ENCODE assay signal across 8 cellular contexts in genomic region chr15:41827290-41827879, GRCh38. TPM values are rescaled to one million over a fixed set of nuclear protein-coding genes. Genes with fewer than 3 reads are reported as not detected.
DNase-seq lines count a peak whose midpoint lies in the region; ATAC-seq lines count a peak whose summit lies in the region.

No MANE protein-coding gene starts in this region.

- H3K36me3 Mint-ChIP-seq in activated T-cell treated with anti-CD3 and anti-CD28 coated beads, Interleukin-2, amount 50 U/mL, for 4 hours (ENCODE audit: insufficient read depth), result peaks cover 2% of the 10 kb centered on the region

- H3K4me1 Mint-ChIP-seq in activated T-cell treated with anti-CD3 and anti-CD28 coated beads, Interleukin-2, amount 50 U/mL, for 4 hours (ENCODE audit: low read depth), result peaks cover 35% of the 10 kb centered on the region

- H3K9me3 ChIP-seq in SK-N-MC (ENCODE audit: low read depth, low read length), result no peaks in the 10 kb centered on the region
- H3K9me3 ChIP-seq in mucosa of rectum (ENCODE audit: control insufficient read depth in 2 of 2, low read length in 2 of 2), result no peaks in the 10 kb centered on the region

- peak overlapping the region; percentile 51 for H3K9ac ChIP-seq in SK-N-MC (ENCODE audit: insufficient read length)
- peak overlapping the region; percentile 41 to 53 for H3K9ac ChIP-seq in mucosa of rectum (ENCODE audit: low read depth in 1 of 2, low read length in 2 of 2)

- no peaks in the 10 kb centered on the region for H3K27me3 Mint-ChIP-seq in activated T-cell treated with anti-CD3 and anti-CD28 coated beads, Interleukin-2, amount 50 U/mL, for 4 hours (ENCODE audit: low read depth)

- no peak overlapping the region for H3K27ac ChIP-seq in SK-N-MC
- no peak overlapping the region for H3K27ac ChIP-seq in mucosa of rectum (ENCODE audit: low read depth in 2 of 2, low read length in 2 of 2)
- no peak overlapping the region for H3K27ac ChIP-seq in urinary bladder (ENCODE audit: low read depth)

- no peaks in the 10 kb centered on the region for H3K27me3 ChIP-seq in mucosa of rectum (ENCODE audit: control insufficient read depth in 2 of 2, insufficient read depth in 2 of 2, low read length in 2 of 2)

- no peaks in the 10 kb centered on the region for H3K9me3 Mint-ChIP-seq in activated T-cell treated with anti-CD3 and anti-CD28 coated beads, Interleukin-2, amount 50 U/mL, for 4 hours

- peak; percentile 6 to 10 for ATAC-seq in activated T-cell treated with anti-CD3 and anti-CD28 coated beads, Interleukin-2, amount 50 U/mL, for 4 hours

- no peaks in the 10 kb centered on the region; the same call in 1 of the 2 replicates for H3K36me3 ChIP-seq in SK-N-MC (ENCODE audit: insufficient read depth, low read length)
- peaks cover 0 to 17% of the 10 kb centered on the region in 2 donors for H3K36me3 ChIP-seq in mucosa of rectum (ENCODE audit: control insufficient read depth in 2 of 2, insufficient read depth in 2 of 2, low read length in 2 of 2)
- H3K36me3 ChIP-seq in urinary bladder (ENCODE audit: insufficient read depth), result peaks cover 4% of the 10 kb centered on the region

- H3K4me1 ChIP-seq in mucosa of rectum (ENCODE audit: control insufficient read depth in 2 of 2, insufficient read depth in 2 of 2, low read length in 2 of 2), result peaks cover 5 to 10% of the 10 kb centered on the region in 2 donors
- no peaks in the 10 kb centered on the region for H3K4me1 ChIP-seq in urinary bladder (ENCODE audit: insufficient read depth)

- DNase-seq in activated T-cell treated with anti-CD3 and anti-CD28 coated beads, Interleukin-2, amount 50 U/mL, for 4 hours, result peak; percentile 13
- DNase-seq in activated T-cell treated with anti-CD3 and anti-CD28 coated beads, Interleukin-2, amount 50 U/mL, for 1 hour, result no peak
- DNase-seq in SK-N-MC (ENCODE audit: low read depth, low spot score) (no peak), dermis blood vessel endothelial cell (peak; percentile 11), glomerular visceral epithelial cell (ENCODE audit: extremely low spot score) (no peak), hippocampal formation (lab: John Stamatoyannopoulos, UW) (no peak)

- WGBS in urinary bladder, result 5% methylated on average over 37 of the region's 37 CpGs

- H3K4me3 Mint-ChIP-seq in activated T-cell treated with anti-CD3 and anti-CD28 coated beads, Interleukin-2, amount 50 U/mL, for 4 hours, result peak overlapping the region; percentile 91

- H3K4me3 ChIP-seq in SK-N-MC (peak overlapping the region; percentile 88), mucosa of rectum (ENCODE audit: low read length in 2 of 2) (peak overlapping the region; percentile 60 to 69), urinary bladder (ENCODE audit: low read depth, low read length) (peak overlapping the region; percentile 46)

RNA-seq across cellular contexts. Expression of gene JMJD7, which starts 0.5 kb away (rescaled TPM):
- 10 to 100 TPM in 1 of 3 donors, 1 to 10 TPM in 2; 8.4 to 11.7 (median 8.8) TPM for total RNA-seq in activated T-cell treated with anti-CD3 and anti-CD28 coated beads, Interleukin-2, amount 50 U/mL, for 4 hours
- total RNA-seq in dermis blood vessel endothelial cell (4.1 and 5.3 TPM in 2 replicates), urinary bladder (4.2 TPM)
- 15.7 TPM for polyA plus RNA-seq in urinary bladder

RNA-seq across cellular contexts. Expression of gene PLA2G4B, which starts 11.3 kb away (rescaled TPM):
- total RNA-seq in activated T-cell treated with anti-CD3 and anti-CD28 coated beads, Interleukin-2, amount 50 U/mL, for 4 hours, result 1 to 10 TPM; 3.6 to 5.5 (median 4.9) TPM
- 0.23 and 1.0 TPM in 2 replicates for total RNA-seq in dermis blood vessel endothelial cell
- 2.7 TPM for total RNA-seq in urinary bladder
- polyA plus RNA-seq in urinary bladder, result 8.1 TPM

RNA-seq across cellular contexts. Expression of gene MAPKBP1, which starts 53.1 kb away (rescaled TPM):
- total RNA-seq in activated T-cell treated with anti-CD3 and anti-CD28 coated beads, Interleukin-2, amount 50 U/mL, for 4 hours, result 10 to 100 TPM; 21.9 to 23.3 (median 22.5) TPM
- total RNA-seq in dermis blood vessel endothelial cell (19.4 and 20.8 TPM in 2 replicates), urinary bladder (27.7 TPM)
- polyA plus RNA-seq in urinary bladder, result 19.1 TPM

Comparison
In these comparisons a context has a peak if more than half of its experiments do, and no peak if none do; other contexts are left out.
1. DNase-seq: peak in activated T-cell treated with anti-CD3 and anti-CD28 coated beads, Interleukin-2, amount 50 U/mL, for 4 hours (single experiment) and dermis blood vessel endothelial cell (single experiment); none in activated T-cell treated with anti-CD3 and anti-CD28 coated beads, Interleukin-2, amount 50 U/mL, for 1 hour (single experiment), SK-N-MC (single experiment), glomerular visceral epithelial cell (single experiment) and hippocampal formation (0 of 2).
2. Peak in every context shown above with its lines, with median percentiles within 50 percentile points of each other: H3K4me3 ChIP-seq.